1 cellular context compared by ENCODE assay signal in the genomic region with DNA sequence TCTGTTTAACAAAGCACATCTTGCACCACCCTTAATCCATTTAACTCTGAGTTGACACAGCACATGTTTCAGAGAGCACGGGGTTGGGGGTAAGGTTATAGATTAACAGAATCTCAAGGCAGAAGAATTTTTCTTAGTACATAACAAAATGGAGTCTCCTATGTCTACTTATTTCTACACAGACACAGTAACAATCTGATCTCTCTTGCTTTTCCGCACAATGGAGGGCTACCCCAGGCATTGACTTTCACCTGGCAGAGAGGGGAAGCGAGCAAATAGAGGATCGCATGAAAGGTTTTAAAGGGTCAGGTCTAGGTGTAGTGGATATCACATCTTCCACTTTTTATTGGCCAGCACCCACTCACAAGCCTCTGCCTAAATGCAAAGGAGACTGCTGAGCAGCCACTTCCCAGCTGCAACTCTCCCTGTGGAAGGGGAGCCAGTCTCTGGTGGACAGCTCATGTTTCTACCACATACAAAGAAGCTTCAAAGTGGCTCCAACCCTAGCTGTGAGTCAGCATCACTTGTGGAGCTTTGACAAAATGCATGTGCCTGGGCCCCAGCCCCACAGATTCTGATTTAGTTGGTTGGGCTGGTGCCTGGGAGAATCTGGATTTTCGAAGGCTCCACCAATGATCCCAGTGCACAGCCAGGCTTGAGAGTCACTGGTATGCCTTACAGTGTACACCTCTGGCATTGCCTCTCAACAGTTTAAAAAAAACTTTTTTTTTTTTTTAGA.
A peak's percentile ranks its signal among the peaks of the same experiment; 100 is the strongest.
TF ChIP-seq lines count a peak whose summit lies in the region.

No MANE protein-coding gene starts in this region.

TF ChIP-seq in A549, 52 proteins besides CTCF, POLR2A, EP300 and RAD21 (continued from another document):
- TF ChIP-seq NPAS2 (CRISPR knock-in tag; IDR thresholded peaks at IDR 0.05; ENCODE audit: borderline replicate concordance) (peak; percentile 77), RCOR1 (IDR thresholded peaks at IDR 0.05; ENCODE audit: low read depth, low read length) (no peak), HDAC2 (IDR thresholded peaks at IDR 0.05) (no peak), RFX5 (IDR thresholded peaks at IDR 0.05) (no peak), CHD4 (IDR thresholded peaks at IDR 0.05; ENCODE audit: borderline replicate concordance) (no peak), NR3C1 (IDR thresholded peaks at IDR 0.05) (no peak), FOSL2 (IDR thresholded peaks at IDR 0.05) (no peak), FOSL2 (CRISPR knock-in tag; IDR thresholded peaks at IDR 0.05) (no peak), PHF8 (IDR thresholded peaks at IDR 0.05; ENCODE audit: borderline replicate concordance, low read depth) (no peak), ZNF302 (CRISPR knock-in tag; IDR thresholded peaks at IDR 0.05) (peak; percentile 98), KDM1A (IDR thresholded peaks at IDR 0.05; ENCODE audit: low read depth) (no peak), CEBPB (IDR thresholded peaks at IDR 0.05) (no peak), MYC (IDR thresholded peaks at IDR 0.05; ENCODE audit: borderline replicate concordance, low read length) (no peak), GATA3 (IDR thresholded peaks at IDR 0.05; ENCODE audit: borderline replicate concordance) (no peak), ESRRA (IDR thresholded peaks at IDR 0.05; ENCODE audit: borderline replicate concordance, low read length) (no peak), BHLHE40 (IDR thresholded peaks at IDR 0.05; ENCODE audit: low read depth, low read length) (no peak), RARB (CRISPR knock-in tag; IDR thresholded peaks at IDR 0.05) (no peak), HEYL (CRISPR knock-in tag; IDR thresholded peaks at IDR 0.05) (peak; percentile 94), HOXB13 (CRISPR knock-in tag; IDR thresholded peaks at IDR 0.05; ENCODE audit: low read depth) (peak; percentile 99), TP53 (CRISPR knock-in tag; IDR thresholded peaks at IDR 0.05) (peak; percentile 50; the same call in 1 of the 2 replicates), TFCP2L1 (CRISPR knock-in tag; IDR thresholded peaks at IDR 0.05) (0 out of 2 replicates have a peak, but pooled peaks have one; percentile 48), JUNB (IDR thresholded peaks at IDR 0.05) (no peak)
- TF ChIP-seq, protein P1, sequence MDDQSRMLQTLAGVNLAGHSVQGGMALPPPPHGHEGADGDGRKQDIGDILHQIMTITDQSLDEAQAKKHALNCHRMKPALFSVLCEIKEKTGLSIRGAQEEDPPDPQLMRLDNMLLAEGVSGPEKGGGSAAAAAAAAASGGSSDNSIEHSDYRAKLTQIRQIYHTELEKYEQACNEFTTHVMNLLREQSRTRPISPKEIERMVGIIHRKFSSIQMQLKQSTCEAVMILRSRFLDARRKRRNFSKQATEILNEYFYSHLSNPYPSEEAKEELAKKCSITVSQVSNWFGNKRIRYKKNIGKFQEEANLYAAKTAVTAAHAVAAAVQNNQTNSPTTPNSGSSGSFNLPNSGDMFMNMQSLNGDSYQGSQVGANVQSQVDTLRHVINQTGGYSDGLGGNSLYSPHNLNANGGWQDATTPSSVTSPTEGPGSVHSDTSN (IDR thresholded peaks at IDR 0.05) = no peak
- TF ChIP-seq, protein P2, sequence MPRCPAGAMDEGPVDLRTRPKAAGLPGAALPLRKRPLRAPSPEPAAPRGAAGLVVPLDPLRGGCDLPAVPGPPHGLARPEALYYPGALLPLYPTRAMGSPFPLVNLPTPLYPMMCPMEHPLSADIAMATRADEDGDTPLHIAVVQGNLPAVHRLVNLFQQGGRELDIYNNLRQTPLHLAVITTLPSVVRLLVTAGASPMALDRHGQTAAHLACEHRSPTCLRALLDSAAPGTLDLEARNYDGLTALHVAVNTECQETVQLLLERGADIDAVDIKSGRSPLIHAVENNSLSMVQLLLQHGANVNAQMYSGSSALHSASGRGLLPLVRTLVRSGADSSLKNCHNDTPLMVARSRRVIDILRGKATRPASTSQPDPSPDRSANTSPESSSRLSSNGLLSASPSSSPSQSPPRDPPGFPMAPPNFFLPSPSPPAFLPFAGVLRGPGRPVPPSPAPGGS (IDR thresholded peaks at IDR 0.05) = no peak
- TF ChIP-seq, protein P3, sequence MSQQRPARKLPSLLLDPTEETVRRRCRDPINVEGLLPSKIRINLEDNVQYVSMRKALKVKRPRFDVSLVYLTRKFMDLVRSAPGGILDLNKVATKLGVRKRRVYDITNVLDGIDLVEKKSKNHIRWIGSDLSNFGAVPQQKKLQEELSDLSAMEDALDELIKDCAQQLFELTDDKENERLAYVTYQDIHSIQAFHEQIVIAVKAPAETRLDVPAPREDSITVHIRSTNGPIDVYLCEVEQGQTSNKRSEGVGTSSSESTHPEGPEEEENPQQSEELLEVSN (IDR thresholded peaks at IDR 0.05; ENCODE audit: borderline replicate concordance, low read depth) = no peak
- TF ChIP-seq, protein P4, sequence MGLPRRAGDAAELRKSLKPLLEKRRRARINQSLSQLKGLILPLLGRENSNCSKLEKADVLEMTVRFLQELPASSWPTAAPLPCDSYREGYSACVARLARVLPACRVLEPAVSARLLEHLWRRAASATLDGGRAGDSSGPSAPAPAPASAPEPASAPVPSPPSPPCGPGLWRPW (IDR thresholded peaks at IDR 0.05) = no peak
- TF ChIP-seq, protein P5, sequence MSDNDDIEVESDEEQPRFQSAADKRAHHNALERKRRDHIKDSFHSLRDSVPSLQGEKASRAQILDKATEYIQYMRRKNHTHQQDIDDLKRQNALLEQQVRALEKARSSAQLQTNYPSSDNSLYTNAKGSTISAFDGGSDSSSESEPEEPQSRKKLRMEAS (IDR thresholded peaks at IDR 0.05) = peak; percentile 58
